ENCODE assay signal across 1 cellular context in the genomic region with DNA sequence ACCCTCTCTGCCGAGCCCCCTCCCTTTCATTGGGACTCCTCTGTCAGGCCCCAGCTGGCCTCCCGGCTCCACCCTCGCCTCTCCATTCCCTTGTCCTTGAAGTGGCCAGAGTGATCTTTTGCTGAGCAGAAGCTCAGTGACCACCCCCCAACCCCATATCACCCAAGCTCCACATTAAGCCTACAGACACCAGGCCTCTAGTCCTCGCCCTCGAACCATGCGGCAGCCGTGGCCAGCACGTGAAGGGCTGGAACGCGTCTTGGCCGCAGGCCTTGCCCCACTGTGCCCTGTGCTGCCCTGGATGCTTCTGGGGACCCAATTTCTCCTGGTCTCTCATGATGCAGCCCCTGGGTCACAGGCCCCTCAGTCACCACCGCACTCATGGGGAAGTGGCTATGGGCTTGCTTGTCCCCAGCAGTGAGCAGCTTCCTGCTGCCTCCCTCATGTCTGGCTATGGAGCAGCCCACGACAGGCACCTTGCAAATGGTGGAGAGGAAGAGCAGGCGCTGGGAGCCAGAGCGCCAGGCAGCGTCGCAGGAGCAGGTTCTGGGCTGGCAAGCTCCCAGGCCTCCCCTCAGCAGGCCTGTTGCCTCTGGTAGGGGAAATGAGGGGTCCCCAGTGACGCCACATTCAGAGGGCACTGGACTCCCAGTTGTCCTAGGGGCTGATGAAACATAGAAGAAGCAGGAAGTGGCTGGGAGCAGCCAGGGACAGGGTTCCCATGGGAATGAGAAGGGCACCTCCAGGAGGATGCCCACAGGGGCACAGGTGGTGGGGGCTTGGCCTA.
TF ChIP-seq lines count a peak whose summit lies in the region.

No MANE protein-coding gene starts in this region.

TF ChIP-seq in GM23338, 12 proteins besides CTCF, POLR2A, EP300 and RAD21:
- no peak for TF ChIP-seq JUNB (IDR thresholded peaks at IDR 0.05; ENCODE audit: unreplicated experiment)
- no peak for TF ChIP-seq EZH2 (IDR thresholded peaks at IDR 0.05; ENCODE audit: low read depth, unreplicated experiment)
- TF ChIP-seq, protein P1, sequence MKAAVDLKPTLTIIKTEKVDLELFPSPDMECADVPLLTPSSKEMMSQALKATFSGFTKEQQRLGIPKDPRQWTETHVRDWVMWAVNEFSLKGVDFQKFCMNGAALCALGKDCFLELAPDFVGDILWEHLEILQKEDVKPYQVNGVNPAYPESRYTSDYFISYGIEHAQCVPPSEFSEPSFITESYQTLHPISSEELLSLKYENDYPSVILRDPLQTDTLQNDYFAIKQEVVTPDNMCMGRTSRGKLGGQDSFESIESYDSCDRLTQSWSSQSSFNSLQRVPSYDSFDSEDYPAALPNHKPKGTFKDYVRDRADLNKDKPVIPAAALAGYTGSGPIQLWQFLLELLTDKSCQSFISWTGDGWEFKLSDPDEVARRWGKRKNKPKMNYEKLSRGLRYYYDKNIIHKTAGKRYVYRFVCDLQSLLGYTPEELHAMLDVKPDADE (IDR thresholded peaks at IDR 0.05): no peak
- TF ChIP-seq CREB1 (CRISPR knock-in tag; IDR thresholded peaks at IDR 0.05; ENCODE audit: low read depth): no peak
TF ChIP-seq in GM23338: peak in this region for 0.
